ENCODE assay signal across 10 cellular contexts in genomic region chr3:46959169-46959515, GRCh38. TPM values are rescaled to one million over a fixed set of nuclear protein-coding genes. Genes with fewer than 3 reads are reported as not detected.
A peak's percentile ranks its signal among the peaks of the same experiment; 100 is the strongest.
DNase-seq lines count a peak whose midpoint lies in the region; ATAC-seq and TF ChIP-seq lines count a peak whose summit lies in the region.
"Had no signal": no experiment of that assay in that cellular context is flagged by ENCODE, and none has a peak within 500 bp of the region (broad histone marks: within the 10 kb centered on the region; RNA-seq: fewer than 3 reads in every experiment).

No MANE protein-coding gene starts in this region.

- no peaks in the 10 kb centered on the region for H3K27me3 ChIP-seq in CD8-positive, alpha-beta T cell (ENCODE audit: insufficient read depth, low read length)
- H3K27me3 ChIP-seq: brain microvascular endothelial cell had no signal

- CTCF ChIA-PET in CD8-positive, alpha-beta T cell (lab: Charles Lee), result interaction anchor here (0.9 to 2.0 kb wide), 5 partner anchors 9 to 40 kb away, joined by 3 to 7 read pairs (median 3); no protein-coding TSS in a partner anchor

- ATAC-seq in CD8-positive, alpha-beta T cell, result peak; percentile 82
- ATAC-seq in effector memory CD8-positive, alpha-beta T cell (replicated peaks), result peak; percentile 82
- ATAC-seq in HG02970 (IDR thresholded peaks at IDR 0.05; ENCODE audit: low FRiP score, unreplicated experiment) (no peak), HG02642 (IDR thresholded peaks at IDR 0.05; ENCODE audit: poor library complexity, unreplicated experiment) (no peak)

- peaks cover 76% of the 10 kb centered on the region for H3K4me1 ChIP-seq in CD8-positive, alpha-beta T cell (ENCODE audit: insufficient read depth, low read length)

- no peaks in the 10 kb centered on the region for H3K9me3 ChIP-seq in CD8-positive, alpha-beta T cell (ENCODE audit: low read length)

- peaks cover 82% of the 10 kb centered on the region for H3K4me1 Mint-ChIP-seq in CD8-positive, alpha-beta T cell (ENCODE audit: low read depth)
- H3K4me1 Mint-ChIP-seq in effector memory CD8-positive, alpha-beta T cell (ENCODE audit: low read depth in 2 of 2), result peaks cover 69 to 73% of the 10 kb centered on the region in 2 donors
- peaks cover 71% of the 10 kb centered on the region for H3K4me1 Mint-ChIP-seq in progenitor cell of endocrine pancreas (ENCODE audit: low read depth)

- H3K4me3 Mint-ChIP-seq in CD8-positive, alpha-beta T cell, result peak overlapping the region; percentile 46
- H3K4me3 Mint-ChIP-seq in effector memory CD8-positive, alpha-beta T cell, result peak overlapping the region; percentile 28 to 61
- no peak overlapping the region for H3K4me3 Mint-ChIP-seq in progenitor cell of endocrine pancreas (ENCODE audit: low read depth)

- H3K36me3 ChIP-seq in CD8-positive, alpha-beta T cell (ENCODE audit: insufficient read depth, low read length), result no peaks in the 10 kb centered on the region
- H3K36me3 ChIP-seq: brain microvascular endothelial cell had no signal

- TF ChIP-seq CTCF in CD8-positive, alpha-beta T cell (IDR thresholded peaks at IDR 0.05), result no peak
- TF ChIP-seq CTCF in progenitor cell of endocrine pancreas (IDR thresholded peaks at IDR 0.05; ENCODE audit: unreplicated experiment), result no peak

- peak in 4 of 7 experiments; percentile 32 to 73 (median 54) for DNase-seq in CD8-positive, alpha-beta T cell
- peak; percentile 24 to 63 for DNase-seq in activated CD4-positive, alpha-beta T cell treated with anti-CD3 and anti-CD28 coated beads, Interleukin-2, amount 50 U/mL, for 24 hours (ENCODE audit: low read depth in 1 of 2, low spot score in 1 of 2)
- DNase-seq in effector memory CD8-positive, alpha-beta T cell, result peak; percentile 52 to 55 (median 54)
- no peak for DNase-seq in progenitor cell of endocrine pancreas (ENCODE audit: low spot score, unreplicated experiment)
- DNase-seq in OCI-M2 (lab: John Stamatoyannopoulos, UW; ENCODE audit: unreplicated experiment), result no peak
- DNase-seq in NCI-H2081 (lab: John Stamatoyannopoulos, UW), result no peak
- DNase-seq: brain microvascular endothelial cell, DMS153 had no signal

- peaks cover 18% of the 10 kb centered on the region for H3K36me3 Mint-ChIP-seq in CD8-positive, alpha-beta T cell
- peaks cover 18% of the 10 kb centered on the region for H3K36me3 Mint-ChIP-seq in effector memory CD8-positive, alpha-beta T cell (ENCODE audit: insufficient read depth)
- peaks cover 12% of the 10 kb centered on the region for H3K36me3 Mint-ChIP-seq in progenitor cell of endocrine pancreas (ENCODE audit: insufficient read depth)

- no peaks in the 10 kb centered on the region for H3K9me3 Mint-ChIP-seq in CD8-positive, alpha-beta T cell
- no peaks in the 10 kb centered on the region for H3K9me3 Mint-ChIP-seq in effector memory CD8-positive, alpha-beta T cell
- H3K9me3 Mint-ChIP-seq in progenitor cell of endocrine pancreas (ENCODE audit: low read depth), result peaks cover 5% of the 10 kb centered on the region

- no peak overlapping the region for H3K4me3 ChIP-seq in CD8-positive, alpha-beta T cell (ENCODE audit: low read depth, low read length)

- no peaks in the 10 kb centered on the region for H3K27me3 Mint-ChIP-seq in CD8-positive, alpha-beta T cell (ENCODE audit: low read depth)
- no peaks in the 10 kb centered on the region for H3K27me3 Mint-ChIP-seq in effector memory CD8-positive, alpha-beta T cell
- H3K27me3 Mint-ChIP-seq in progenitor cell of endocrine pancreas, result no peaks in the 10 kb centered on the region

- POLR2A ChIA-PET in CD8-positive, alpha-beta T cell (lab: Charles Lee), result interaction anchor here (0.8 to 1.1 kb wide), 5 partner anchors 11 to 101 kb away, joined by 3 to 5 read pairs (median 4); partner anchors contain the start of gene NBEAL2

- H3K27ac Mint-ChIP-seq in CD8-positive, alpha-beta T cell, result peak overlapping the region; percentile 93
- peak overlapping the region; percentile 84 to 94 for H3K27ac Mint-ChIP-seq in effector memory CD8-positive, alpha-beta T cell
- peak overlapping the region; percentile 76 for H3K27ac Mint-ChIP-seq in progenitor cell of endocrine pancreas

- intact Hi-C loops in CD8-positive, alpha-beta T cell (cut with DNase I, micrococcal nuclease), result no loop called here

- H3K27ac ChIP-seq in CD8-positive, alpha-beta T cell (ENCODE audit: low read depth, low read length), result no peak overlapping the region

RNA-seq across cellular contexts. Expression of gene CCDC12, which starts 17.4 kb away (rescaled TPM):
- 100 to 1,000 TPM in 1 of 2 experiments, 10 to 100 TPM in 1; 99.9 to 107 TPM for total RNA-seq in CD8-positive, alpha-beta T cell
- total RNA-seq in progenitor cell of endocrine pancreas, result 62.3 and 64.3 TPM in 2 replicates

RNA-seq across cellular contexts. Expression of gene NBEAL2, which starts 20.3 kb away (rescaled TPM):
- 100 to 1,000 TPM; 187 to 201 TPM for total RNA-seq in CD8-positive, alpha-beta T cell
- 292 and 320 TPM in 2 replicates for total RNA-seq in progenitor cell of endocrine pancreas

Comparison
In these comparisons a context has a peak if more than half of its experiments do, and no peak if none do; other contexts are left out.
1. ATAC-seq: peak in CD8-positive, alpha-beta T cell (single experiment) and effector memory CD8-positive, alpha-beta T cell (single experiment); none in HG02970 (single experiment) and HG02642 (single experiment).
2. DNase-seq: peak in CD8-positive, alpha-beta T cell (4 of 7), activated CD4-positive, alpha-beta T cell treated with anti-CD3 and anti-CD28 coated beads, Interleukin-2, amount 50 U/mL, for 24 hours (2 of 2) and effector memory CD8-positive, alpha-beta T cell (3 of 3); none in progenitor cell of endocrine pancreas (single experiment), OCI-M2 (single experiment) and NCI-H2081 (0 of 2).
3. Peak in every context shown above with its lines, with median percentiles within 50 percentile points of each other: H3K27ac Mint-ChIP-seq.